ENCODE assay signal across 9 cellular contexts in genomic region chr7:24722386-24723177, GRCh38.
DNase-seq lines count a peak whose midpoint lies in the region; ATAC-seq lines count a peak whose summit lies in the region.
"Had no signal": no experiment of that assay in that cellular context is flagged by ENCODE, and none has a peak within 500 bp of the region (broad histone marks: within the 10 kb centered on the region; RNA-seq: fewer than 3 reads in every experiment).

No MANE protein-coding gene starts in this region.

- peak; percentile 28 for DNase-seq in ACHN
- DNase-seq in HCEC 1CT: peak; percentile 40
- DNase-seq in amniotic epithelial cell (ENCODE audit: low read depth): peak; percentile 61
- peak; percentile 64 for DNase-seq in islet precursor cell
- DNase-seq in stimulated activated naive CD4-positive, alpha-beta T cell treated with Interleukin-2 at 50 U/mL for 16 hours (lab: John Stamatoyannopoulos, UW): no peak
- DNase-seq: activated CD8-positive, alpha-beta T cell treated with anti-CD3 and anti-CD28 coated beads, Interleukin-2, amount 10 ng/mL, durations not matched to agents 7 days and 5 days had no signal

- no peak for ATAC-seq in HG03280 (IDR thresholded peaks at IDR 0.05; ENCODE audit: unreplicated experiment)
- ATAC-seq in HG03378 (IDR thresholded peaks at IDR 0.05; ENCODE audit: unreplicated experiment): no peak
- no peak for ATAC-seq in GM19023 (IDR thresholded peaks at IDR 0.05; ENCODE audit: unreplicated experiment)
- ATAC-seq: activated CD8-positive, alpha-beta T cell treated with anti-CD3 and anti-CD28 coated beads, Interleukin-2, amount 10 ng/mL, durations not matched to agents 7 days and 5 days had no signal

- in situ Hi-C loops in ACHN (cut with HindIII; ENCODE audit: low pct_ligation_motif_present, low pct_unique_long_range_greater_than_20kb, low sequenced_read_pairs): no loop called here
